In the genomic region with DNA sequence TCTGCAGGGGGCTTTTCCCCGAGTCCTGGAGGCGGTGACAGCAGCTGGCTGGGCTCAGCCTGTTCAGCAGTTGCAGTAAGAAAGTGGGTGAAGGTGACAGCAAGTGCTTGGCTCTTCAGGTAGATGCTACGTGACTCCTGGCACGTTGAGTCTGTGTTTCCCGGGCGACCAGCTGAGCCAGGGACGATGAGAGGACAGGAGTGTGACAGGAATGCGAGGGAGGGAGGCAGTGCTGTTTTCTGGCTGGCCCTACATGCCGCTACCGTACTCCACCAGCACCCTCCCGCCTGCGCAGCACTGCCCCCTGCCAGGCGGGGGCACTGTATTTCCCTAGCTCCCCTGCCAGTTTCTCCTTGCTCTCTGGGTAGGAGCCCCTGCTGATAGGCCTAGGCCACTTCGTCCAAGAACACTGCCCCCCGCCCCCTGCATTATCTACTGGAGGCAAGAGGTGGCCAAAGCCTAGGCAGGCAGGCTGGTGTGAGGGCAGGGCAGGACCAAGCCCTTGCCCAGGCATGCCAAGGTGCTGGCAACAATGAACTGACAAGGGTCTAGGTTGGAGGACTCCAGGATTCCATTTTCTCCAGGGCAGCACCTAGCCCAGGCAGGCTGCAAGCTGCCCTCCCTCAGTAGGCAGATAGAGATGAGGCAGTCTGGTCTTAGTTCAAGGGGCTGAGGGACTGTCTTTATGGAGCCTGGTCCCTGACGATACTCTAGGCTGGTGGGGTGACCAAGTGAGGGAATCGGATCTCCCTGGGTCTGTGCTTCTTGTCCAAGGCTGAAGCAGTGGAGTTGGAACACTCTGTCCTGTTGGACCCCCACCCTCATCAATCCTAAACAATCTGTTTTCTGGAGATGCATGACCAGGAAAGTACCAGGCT, we compare ENCODE assay signal across 8 cellular contexts. TPM values are rescaled to one million over a fixed set of nuclear protein-coding genes. Genes with fewer than 3 reads are reported as not detected.
DNase-seq lines count a peak whose midpoint lies in the region; ATAC-seq and TF ChIP-seq lines count a peak whose summit lies in the region.

No MANE protein-coding gene starts in this region.

- H3K27ac ChIP-seq in naive thymus-derived CD4-positive, alpha-beta T cell (ENCODE audit: low read depth, low read length): peak overlapping the region; percentile 10
- H3K27ac ChIP-seq in testis: peak overlapping the region in 1 of 2 donors; percentile 20

- CTCF ChIA-PET in naive thymus-derived CD4-positive, alpha-beta T cell (lab: Charles Lee): interaction anchor here (0.8 to 4.8 kb wide), 8 partner anchors 12 to 412 kb away, joined by 3 to 28 read pairs (median 4); partner anchors contain the start of genes GTPBP2 and MRPS18A

- peaks cover 14 to 41% (median 18%) of the 10 kb centered on the region in 7 donors for H3K4me1 Mint-ChIP-seq in naive thymus-derived CD4-positive, alpha-beta T cell

- H3K36me3 ChIP-seq in naive thymus-derived CD4-positive, alpha-beta T cell (ENCODE audit: control insufficient read depth in 2 of 3, insufficient read depth in 3 of 3, low read length in 3 of 3): peaks cover 0 to 34% (median 0%) of the 10 kb centered on the region in 3 experiments
- H3K36me3 ChIP-seq in testis (ENCODE audit: low read depth, missing control alignments): no peaks in the 10 kb centered on the region

- no peaks in the 10 kb centered on the region for H3K9me3 Mint-ChIP-seq in naive thymus-derived CD4-positive, alpha-beta T cell

- POLR2A ChIA-PET in naive thymus-derived CD4-positive, alpha-beta T cell (lab: Charles Lee): no interaction called here

- H3K9me3 ChIP-seq in naive thymus-derived CD4-positive, alpha-beta T cell (ENCODE audit: control insufficient read depth in 2 of 3, low read length in 3 of 3): no peaks in the 10 kb centered on the region
- H3K9me3 ChIP-seq in testis: no peaks in the 10 kb centered on the region

- H3K27me3 ChIP-seq in naive thymus-derived CD4-positive, alpha-beta T cell (ENCODE audit: control insufficient read depth in 2 of 2, insufficient read depth in 2 of 2, low read length in 2 of 2): no peaks in the 10 kb centered on the region
- H3K27me3 ChIP-seq in testis: no peaks in the 10 kb centered on the region

- ATAC-seq in HG03108 (IDR thresholded peaks at IDR 0.05; ENCODE audit: unreplicated experiment): peak; percentile 48
- peak; percentile 78 for ATAC-seq in esophagus mucosa
- ATAC-seq in naive thymus-derived CD4-positive, alpha-beta T cell: peak; percentile 77
- ATAC-seq in HG03139 (IDR thresholded peaks at IDR 0.05; ENCODE audit: unreplicated experiment): no peak

- no peak overlapping the region for H3K4me3 ChIP-seq in naive thymus-derived CD4-positive, alpha-beta T cell (ENCODE audit: low read length)
- no peak overlapping the region for H3K4me3 ChIP-seq in testis

- DNase-seq in G401 (ENCODE audit: low spot score) (peak; percentile 62), NCI-H524 treated with DMSO at 0.1 percent for 48 hours (lab: John Stamatoyannopoulos, UW) (peak; percentile 61), testis (peak; percentile 58)
- DNase-seq in activated CD8-positive, alpha-beta memory T cell treated with anti-CD3 and anti-CD28 coated beads for 48 hours (ENCODE audit: low read depth in 2 of 3, low spot score in 2 of 3): peak in 2 of 3 experiments; percentile 24 to 48
- peak in 8 of 9 donors; percentile 23 to 45 (median 30) for DNase-seq in naive thymus-derived CD4-positive, alpha-beta T cell

- WGBS in testis, 2 donors: 37 to 52% methylated on average over 12 to 17 of the region's 17 CpGs

- peak overlapping the region in 8 of 9 donors; percentile 43 to 87 (median 68) for H3K27ac Mint-ChIP-seq in naive thymus-derived CD4-positive, alpha-beta T cell

- intact Hi-C loops in naive thymus-derived CD4-positive, alpha-beta T cell (cut with micrococcal nuclease): loop anchor here (5.0 kb wide), 2 partner anchors 89 to 669 kb away; no protein-coding TSS in a partner anchor
- intact Hi-C loops in testis (cut with DNase I; ENCODE audit: low total_unique reads): loop anchor here (10.0 kb wide), 2 partner anchors 96 to 406 kb away; no protein-coding TSS in a partner anchor

- H3K4me3 Mint-ChIP-seq in naive thymus-derived CD4-positive, alpha-beta T cell: peak overlapping the region in 7 of 10 donors; percentile 13 to 76 (median 38)

- peaks cover 8 to 9% of the 10 kb centered on the region in 2 donors for H3K4me1 ChIP-seq in naive thymus-derived CD4-positive, alpha-beta T cell (ENCODE audit: control insufficient read depth in 2 of 2, insufficient read depth in 2 of 2, low read length in 2 of 2)
- peaks cover 36% of the 10 kb centered on the region for H3K4me1 ChIP-seq in testis

- no peaks in the 10 kb centered on the region for H3K27me3 Mint-ChIP-seq in naive thymus-derived CD4-positive, alpha-beta T cell

- TF ChIP-seq POLR2A in testis (IDR thresholded peaks at IDR 0.05): no peak

- TF ChIP-seq CTCF in testis (IDR thresholded peaks at IDR 0.05): peak in 1 of 3 experiments; percentile 22

- peaks cover 0 to 10% (median 0%) of the 10 kb centered on the region in 5 donors for H3K36me3 Mint-ChIP-seq in naive thymus-derived CD4-positive, alpha-beta T cell

- in situ Hi-C loops in G401 (cut with HindIII; ENCODE audit: low sequenced_read_pairs): no loop called here

RNA-seq across cellular contexts. Expression of gene MRPS18A, which starts 19.2 kb away (rescaled TPM):
- 70.5 and 89.4 TPM in 2 replicates for total RNA-seq in G401 (2014; rRNA removed; shearing (Covaris generic))
- total RNA-seq in esophagus mucosa (44.5 TPM), testis (10 to 100 TPM; 37.5 to 48.6 TPM)
- total RNA-seq in naive thymus-derived CD4-positive, alpha-beta T cell: 10 to 100 TPM; 20.9 to 39.2 (median 28.7) TPM
- polyA plus RNA-seq in naive thymus-derived CD4-positive, alpha-beta T cell: 10 to 100 TPM; 59.7 to 68.4 TPM
- 63.0 TPM for polyA plus RNA-seq in testis (ENCODE audit: insufficient read depth, low read depth, low replicate concordance)

RNA-seq across cellular contexts. Expression of gene RSPH9, which starts 23.6 kb away (rescaled TPM):
- 0.92 and 1.6 TPM in 2 replicates for total RNA-seq in G401 (2014; rRNA removed; shearing (Covaris generic))
- total RNA-seq in esophagus mucosa: not detected
- total RNA-seq in naive thymus-derived CD4-positive, alpha-beta T cell: not detected
- polyA plus RNA-seq in naive thymus-derived CD4-positive, alpha-beta T cell: 1 to 10 TPM in 1 of 2 donors, under 1 TPM in 1; 0.96 to 1.1 TPM
- total RNA-seq in testis: 1 to 10 TPM; 6.1 to 8.3 TPM
- polyA plus RNA-seq in testis (ENCODE audit: insufficient read depth, low read depth, low replicate concordance): 22.8 TPM

RNA-seq across cellular contexts. Expression of gene MAD2L1BP, which starts 32.8 kb away (rescaled TPM):
- 59.0 and 78.9 TPM in 2 replicates for total RNA-seq in G401 (2014; rRNA removed; shearing (Covaris generic))
- total RNA-seq in esophagus mucosa (20.1 TPM), testis (10 to 100 TPM; 40.5 to 42.4 TPM)
- total RNA-seq in naive thymus-derived CD4-positive, alpha-beta T cell: 10 to 100 TPM; 25.2 to 44.5 (median 28.0) TPM
- polyA plus RNA-seq in naive thymus-derived CD4-positive, alpha-beta T cell: 10 to 100 TPM; 14.9 to 29.1 TPM
- 38.3 TPM for polyA plus RNA-seq in testis (ENCODE audit: insufficient read depth, low read depth, low replicate concordance)

RNA-seq across cellular contexts. Expression of gene GTPBP2, which starts 39.3 kb away (rescaled TPM):
- total RNA-seq in G401 (2014; rRNA removed; shearing (Covaris generic)): 46.0 and 47.0 TPM in 2 replicates
- total RNA-seq in esophagus mucosa (49.7 TPM), testis (10 to 100 TPM; 59.5 to 64.7 TPM)
- 10 to 100 TPM; 55.0 to 94.7 (median 72.0) TPM for total RNA-seq in naive thymus-derived CD4-positive, alpha-beta T cell
- polyA plus RNA-seq in naive thymus-derived CD4-positive, alpha-beta T cell: 1 to 10 TPM; 3.2 TPM
- 59.0 TPM for polyA plus RNA-seq in testis (ENCODE audit: insufficient read depth, low read depth, low replicate concordance)
